In the genomic region with DNA sequence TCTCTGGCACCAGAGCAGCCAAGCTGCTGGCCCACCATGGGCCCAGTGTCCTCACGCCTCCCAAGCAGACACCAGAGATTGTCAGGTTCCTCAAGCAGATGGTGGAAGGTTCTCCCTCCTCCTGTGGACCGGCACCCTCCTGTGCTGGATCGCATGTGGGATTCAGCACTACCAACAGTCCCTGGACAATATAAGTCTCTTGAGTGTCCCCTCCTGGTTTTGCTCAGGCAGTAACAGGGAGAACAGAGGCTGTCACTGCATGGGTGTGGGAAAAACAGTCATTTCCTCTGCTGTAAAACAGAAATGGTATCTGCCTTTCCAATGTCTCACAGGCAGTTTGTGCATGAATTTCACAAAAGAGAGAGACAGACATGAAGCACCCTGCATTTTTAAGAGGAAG, we compare ENCODE assay signal across 8 cellular contexts. TPM values are rescaled to one million over a fixed set of nuclear protein-coding genes. Genes with fewer than 3 reads are reported as not detected.
"Had no signal": no experiment of that assay in that cellular context is flagged by ENCODE, and none has a peak within 500 bp of the region (broad histone marks: within the 10 kb centered on the region; RNA-seq: fewer than 3 reads in every experiment).

No MANE protein-coding gene starts in this region.

- H2AFZ ChIP-seq: GM23338 had no signal

- H3K9me3 Mint-ChIP-seq: H9 had no signal

- ATAC-seq: GM23338 had no signal

- H3K4me2 ChIP-seq: GM23338 had no signal

- DNase-seq: H9, HCEC 1CT had no signal

- H3K36me3 Mint-ChIP-seq: IgD-negative memory B cell had no signal

- H3K4me1 Mint-ChIP-seq: GM23338, IgD-negative memory B cell had no signal

- H3K27ac Mint-ChIP-seq: GM23338, IgD-negative memory B cell had no signal

- H3K4me3 Mint-ChIP-seq: GM23338, H9, IgD-negative memory B cell had no signal

- H3K4me3 ChIP-seq: GM23338 had no signal

- FAIRE-seq: H1, H54, HTR-8/SVneo had no signal

RNA-seq across cellular contexts. Expression of gene TUBA3E, which starts 47.7 kb away (rescaled TPM):
- total RNA-seq: H1, HT-29 had no signal
- polyA plus RNA-seq: H1, IgD-negative memory B cell had no signal
